Comparison of ENCODE assay signal across 28 cellular contexts in genomic region chr2:120524174-120524573, GRCh38.
A peak's percentile ranks its signal among the peaks of the same experiment; 100 is the strongest.
DNase-seq lines count a peak whose midpoint lies in the region; ATAC-seq, FAIRE-seq and TF ChIP-seq lines count a peak whose summit lies in the region.
"Had no signal": no experiment of that assay in that cellular context is flagged by ENCODE, and none has a peak within 500 bp of the region (broad histone marks: within the 10 kb centered on the region; RNA-seq: fewer than 3 reads in every experiment).

No MANE protein-coding gene starts in this region.

- no peak for TF ChIP-seq RAD21 in HepG2 (CRISPR knock-in tag; IDR thresholded peaks at IDR 0.05)

- TF ChIP-seq EP300 in HepG2 (IDR thresholded peaks at IDR 0.05; ENCODE audit: low read depth in 2 of 2, low read length in 2 of 2) = no peak
- TF ChIP-seq EP300 in HepG2 (CRISPR knock-in tag; IDR thresholded peaks at IDR 0.05; ENCODE audit: borderline replicate concordance) = no peak

- no peaks in the 10 kb centered on the region for H3K36me3 ChIP-seq in HepG2 (replicated peaks in 1 of 2; ENCODE audit: control insufficient read depth in 1 of 2, insufficient read depth in 2 of 2, low read length in 2 of 2)
- H3K36me3 ChIP-seq in right lobe of liver = no peaks in the 10 kb centered on the region
- H3K36me3 ChIP-seq: BE2C, BLaER1 had no signal

- peaks cover 24% of the 10 kb centered on the region for H3K4me1 Mint-ChIP-seq in chondrocyte (ENCODE audit: low read depth)
- H3K4me1 Mint-ChIP-seq in natural killer cell treated with Interleukin-12 subunit alpha and Interleukin-12 subunit beta and Interleukin-15 and Interleukin-18, amount 100 ng/mL, for 72 hours (ENCODE audit: low read depth in 2 of 2) = no peaks in the 10 kb centered on the region
- H3K4me1 Mint-ChIP-seq: CD14-positive monocyte; CD4-positive, alpha-beta memory T cell; CD4-positive, CD25-positive, alpha-beta regulatory T cell; CD8-positive, alpha-beta memory T cell had no signal

- H3K36me3 Mint-ChIP-seq in chondrocyte (ENCODE audit: low read depth) = no peaks in the 10 kb centered on the region
- no peaks in the 10 kb centered on the region for H3K36me3 Mint-ChIP-seq in natural killer cell treated with Interleukin-12 subunit alpha and Interleukin-12 subunit beta and Interleukin-15 and Interleukin-18, amount 100 ng/mL, for 72 hours
- H3K36me3 Mint-ChIP-seq: CD14-positive monocyte; CD4-positive, alpha-beta memory T cell; CD4-positive, CD25-positive, alpha-beta regulatory T cell; CD8-positive, alpha-beta memory T cell had no signal

- H3K27me3 Mint-ChIP-seq in chondrocyte (ENCODE audit: low read depth) = peaks cover 24% of the 10 kb centered on the region
- peaks cover 0 to 16% of the 10 kb centered on the region in 2 donors for H3K27me3 Mint-ChIP-seq in natural killer cell treated with Interleukin-12 subunit alpha and Interleukin-12 subunit beta and Interleukin-15 and Interleukin-18, amount 100 ng/mL, for 72 hours

- no peak for DNase-seq in HepG2 (ENCODE audit: low spot score)
- no peak for DNase-seq in right lobe of liver
- peak; percentile 76 for DNase-seq in chondrocyte (ENCODE audit: low spot score)
- DNase-seq in posterior vena cava (ENCODE audit: low spot score) = peak; percentile 68
- DNase-seq in natural killer cell treated with Interleukin-12 subunit alpha and Interleukin-12 subunit beta and Interleukin-15 and Interleukin-18, amount 100 ng/mL, for 72 hours (ENCODE audit: low spot score) = no peak
- no peak for DNase-seq in HTR-8/SVneo (ENCODE audit: insufficient read length, low spot score)
- DNase-seq: 8988T; ACHN; BE2C; C1 segment of cervical spinal cord; CD4-positive, alpha-beta memory T cell; CD4-positive, CD25-positive, alpha-beta regulatory T cell; CD8-positive, alpha-beta memory T cell; COR-L47; DMS 273 treated with DMSO at 0.1 percent for 48 hours; DMS153; DMS53; DMS79; DND-41; EL; GDM1 had no signal

- FAIRE-seq in HepG2 (lab: Jason Lieb, UNC) (no peak), HTR-8/SVneo (lab: Jason Lieb, UNC) (no peak)
- FAIRE-seq: A204.1, GM12878, GM12892, GM18507 had no signal

- H3K4me2 ChIP-seq in HepG2 (ENCODE audit: low read depth, low read length) = no peak overlapping the region
- H3K4me2 ChIP-seq: BLaER1 had no signal

- in situ Hi-C loops in HepG2 (cut with HindIII; ENCODE audit: extremely low pct_ligation_motif_present, low pct_unique_long_range_greater_than_20kb) = no loop called here

- no peaks in the 10 kb centered on the region for H3K9me3 Mint-ChIP-seq in chondrocyte (ENCODE audit: low read depth)
- no peaks in the 10 kb centered on the region for H3K9me3 Mint-ChIP-seq in natural killer cell treated with Interleukin-12 subunit alpha and Interleukin-12 subunit beta and Interleukin-15 and Interleukin-18, amount 100 ng/mL, for 72 hours
- H3K9me3 Mint-ChIP-seq: CD8-positive, alpha-beta memory T cell had no signal

- CTCF ChIA-PET in HepG2 (lab: Yijun Ruan, JAX; ENCODE audit: low intra/inter-chr PET ratio, low total read pairs) = interaction anchor here (1.2 kb wide), 1 partner anchor 87 kb away, joined by 4 read pairs; no protein-coding TSS in a partner anchor

- no peak overlapping the region for H2AFZ ChIP-seq in HepG2 (ENCODE audit: low read length)

- H3K4me3 Mint-ChIP-seq in chondrocyte (ENCODE audit: unreplicated experiment) = no peak overlapping the region
- H3K4me3 Mint-ChIP-seq in natural killer cell treated with Interleukin-12 subunit alpha and Interleukin-12 subunit beta and Interleukin-15 and Interleukin-18, amount 100 ng/mL, for 72 hours = no peak overlapping the region
- H3K4me3 Mint-ChIP-seq: CD14-positive monocyte; CD4-positive, alpha-beta memory T cell; CD4-positive, CD25-positive, alpha-beta regulatory T cell; CD8-positive, alpha-beta memory T cell had no signal

- H3K27ac ChIP-seq in HepG2 (ENCODE audit: extremely low read length, insufficient read depth, low read length) (no peak overlapping the region), right lobe of liver (peak overlapping the region in 1 of 3 donors; percentile 0)
- H3K27ac ChIP-seq: BLaER1 had no signal

- H3K4me1 ChIP-seq in HepG2 (ENCODE audit: insufficient read depth, low read length) (peaks cover 77% of the 10 kb centered on the region), right lobe of liver (peaks cover 0 to 22% (median 10%) of the 10 kb centered on the region in 4 donors)
- H3K4me1 ChIP-seq: BE2C had no signal

- H4K20me1 ChIP-seq in HepG2 (ENCODE audit: insufficient read depth, low read length) = no peaks in the 10 kb centered on the region
- H4K20me1 ChIP-seq: BLaER1 had no signal

- H3K9me3 ChIP-seq in HepG2 (ENCODE audit: low read length) (no peaks in the 10 kb centered on the region), right lobe of liver (no peaks in the 10 kb centered on the region)
- H3K9me3 ChIP-seq: BE2C, BLaER1 had no signal

- POLR2A ChIA-PET in HepG2 (lab: Yijun Ruan, JAX) = no interaction called here

- H3K27me3 ChIP-seq in HepG2 (ENCODE audit: control insufficient read depth in 1 of 2, insufficient read depth in 2 of 2, low read length in 2 of 2) (0 out of 5 replicates have a peak, but pooled peaks cover 0 to under 1% of the 10 kb centered on the region in 2 experiments), right lobe of liver (no peaks in the 10 kb centered on the region)
- H3K27me3 ChIP-seq: BE2C, BLaER1 had no signal

- H3K9ac ChIP-seq in HepG2 (ENCODE audit: insufficient read depth, low read depth, low read length) = no peak overlapping the region
- H3K9ac ChIP-seq: BLaER1 had no signal

- H3K79me2 ChIP-seq in HepG2 (ENCODE audit: insufficient read depth, low read length) = no peaks in the 10 kb centered on the region

- intact Hi-C loops in HepG2 (cut with micrococcal nuclease; ENCODE audit: unreplicated experiment) (loop anchor here (2.0 kb wide), 1 partner anchor 17 kb away; no protein-coding TSS in a partner anchor), right lobe of liver (cut with DNase I) (no loop called here), posterior vena cava (cut with DNase I) (no loop called here)

- H3K4me3 ChIP-seq in HepG2 (replicated peaks in 1 of 3; ENCODE audit: insufficient read depth in 1 of 3, low read depth in 2 of 3, low read length in 3 of 3) (no peak overlapping the region), right lobe of liver (no peak overlapping the region)
- H3K4me3 ChIP-seq: BLaER1, GM12878 had no signal

- BruUV-seq in HepG2 (replicated peaks; lab: Mats Ljungman, UMichigan) = no TSS peak

- TF ChIP-seq POLR2A in HepG2 (IDR thresholded peaks at IDR 0.05; ENCODE audit: insufficient read depth in 1 of 2, low read depth in 2 of 2, low read length in 2 of 2) (no peak), right lobe of liver (IDR thresholded peaks at IDR 0.05) (no peak)

- no peak for ATAC-seq in HepG2
- ATAC-seq in right lobe of liver = no peak
- ATAC-seq in natural killer cell treated with Interleukin-12 subunit alpha and Interleukin-12 subunit beta and Interleukin-15 and Interleukin-18, amount 100 ng/mL, for 72 hours = no peak
- no peak for ATAC-seq in HG02642 (IDR thresholded peaks at IDR 0.05; ENCODE audit: poor library complexity, unreplicated experiment)
- ATAC-seq: GM12878 had no signal

- 74% methylated on average over 7 of the region's 9 CpGs for WGBS in HepG2 (ENCODE audit: low lambda C conversion rate)
- WGBS in right lobe of liver (ENCODE audit: insufficient coverage, low coverage, low lambda C conversion rate, missing lambda C conversion rate) = 100% methylated on average over 4 of the region's 9 CpGs

- H3K27ac Mint-ChIP-seq in chondrocyte (ENCODE audit: unreplicated experiment) = no peak overlapping the region
- no peak overlapping the region for H3K27ac Mint-ChIP-seq in natural killer cell treated with Interleukin-12 subunit alpha and Interleukin-12 subunit beta and Interleukin-15 and Interleukin-18, amount 100 ng/mL, for 72 hours
- H3K27ac Mint-ChIP-seq: CD14-positive monocyte; CD4-positive, alpha-beta memory T cell; CD4-positive, CD25-positive, alpha-beta regulatory T cell; CD8-positive, alpha-beta memory T cell had no signal

- TF ChIP-seq CTCF in HepG2 (CRISPR knock-in tag; IDR thresholded peaks at IDR 0.05) (no peak), right lobe of liver (IDR thresholded peaks at IDR 0.05) (no peak), chondrocyte (IDR thresholded peaks at IDR 0.05) (no peak)

TF ChIP-seq in HepG2, 621 proteins besides CTCF, POLR2A, EP300 and RAD21 (continues in another document):
- no peak for TF ChIP-seq ZNF225 (CRISPR knock-in tag; IDR thresholded peaks at IDR 0.05)

Comparison
In these comparisons a context has a peak if more than half of its experiments do, and no peak if none do; other contexts are left out.
1. DNase-seq: peak in chondrocyte (single experiment) and posterior vena cava (single experiment); none in HepG2 (single experiment), right lobe of liver (0 of 3), natural killer cell treated with Interleukin-12 subunit alpha and Interleukin-12 subunit beta and Interleukin-15 and Interleukin-18, amount 100 ng/mL, for 72 hours (single experiment) and HTR-8/SVneo (single experiment).